Comparison of ENCODE assay signal across 14 cellular contexts in genomic region chr2:19811186-19811585, GRCh38.
"Had no signal": no experiment of that assay in that cellular context is flagged by ENCODE, and none has a peak within 500 bp of the region (broad histone marks: within the 10 kb centered on the region; RNA-seq: fewer than 3 reads in every experiment).

No MANE protein-coding gene starts in this region.

- H3K36me3 ChIP-seq: gastrocnemius medialis had no signal

- H3K9ac ChIP-seq: parathyroid adenoma had no signal

- H3K27me3 ChIP-seq: gastrocnemius medialis had no signal

- H3K9me3 ChIP-seq: gastrocnemius medialis, mucosa of descending colon had no signal

- DNase-seq: cortex of kidney; effector CD4-positive, alpha-beta T cell; gastrocnemius medialis; kidney; naive B cell; stimulated activated CD4-positive, alpha-beta T cell treated with anti-CD3 and anti-CD28 coated beads, Interleukin-2, amount 100 ng/mL, for 24 hours; stimulated activated CD4-positive, alpha-beta T cell treated with anti-CD3 and anti-CD28 coated beads, Interleukin-4, amount 100 ng/mL, for 24 hours; stimulated activated naive CD8-positive, alpha-beta T cell treated with anti-CD3 and anti-CD28 coated beads, Interleukin-15, Interleukin-2, amounts not matched to agents 100 U/mL and 50 U/mL, for 24 hours; trophoblast cell had no signal

- H2AFZ ChIP-seq: parathyroid adenoma had no signal

- H3K4me1 ChIP-seq: parathyroid adenoma had no signal

- H3K27ac ChIP-seq: gastrocnemius medialis, parathyroid adenoma had no signal

- H3K4me3 ChIP-seq: gastrocnemius medialis, lung, mucosa of descending colon had no signal

- ATAC-seq: left lobe of liver; natural killer cell treated with Interleukin-12 subunit alpha and Interleukin-12 subunit beta and Interleukin-15 and Interleukin-18, amount 100 ng/mL, for 72 hours; stimulated activated naive CD8-positive, alpha-beta T cell treated with anti-CD3 and anti-CD28 coated beads, Interleukin-15, Interleukin-2, amounts not matched to agents 100 U/mL and 50 U/mL, for 24 hours had no signal
